ENCODE assay signal across 9 cellular contexts in genomic region chr19:48614436-48615144, GRCh38. TPM values are rescaled to one million over a fixed set of nuclear protein-coding genes. Genes with fewer than 3 reads are reported as not detected.
DNase-seq lines count a peak whose midpoint lies in the region; ATAC-seq and TF ChIP-seq lines count a peak whose summit lies in the region.
"Had no signal": no experiment of that assay in that cellular context is flagged by ENCODE, and none has a peak within 500 bp of the region (broad histone marks: within the 10 kb centered on the region; RNA-seq: fewer than 3 reads in every experiment).

FAM83E (minus strand) TSS chr19:48615076; CDS start chr19:48613372, 1,704 bp downstream.

- H3K36me3 ChIP-seq in iPS-20b (ENCODE audit: insufficient read depth, low read depth, low read length) (peaks cover 35% of the 10 kb centered on the region), urinary bladder (ENCODE audit: insufficient read depth) (no peaks in the 10 kb centered on the region)

- intact Hi-C loops in right cardiac atrium (cut with DNase I) = no loop called here
- intact Hi-C loops in cardiac septum (cut with DNase I) = no loop called here

- H3K27me3 ChIP-seq in right cardiac atrium (ENCODE audit: control insufficient read depth, insufficient read depth) (no peaks in the 10 kb centered on the region), iPS-20b (ENCODE audit: insufficient read depth, low read length) (no peaks in the 10 kb centered on the region)
- H3K27me3 ChIP-seq: MG63 had no signal

- peaks cover 5% of the 10 kb centered on the region for H3K4me1 ChIP-seq in right cardiac atrium (ENCODE audit: control insufficient read depth, insufficient read depth, low read length)
- peaks cover 15% of the 10 kb centered on the region for H3K4me1 ChIP-seq in iPS-20b (ENCODE audit: insufficient read depth, low read length)
- H3K4me1 ChIP-seq in urinary bladder (ENCODE audit: insufficient read depth) = no peaks in the 10 kb centered on the region

- peak within 1 kb of the TSS; percentile 74 for H3K9ac ChIP-seq in iPS-20b (ENCODE audit: low read depth, low read length)

- ATAC-seq in right cardiac atrium = no peak
- no peak; the same call in 2 of the 3 replicates for ATAC-seq in SK-N-SH treated with all-trans-retinoic acid at 6 μM for 48 hours
- ATAC-seq in HG02884 (IDR thresholded peaks at IDR 0.05; ENCODE audit: unreplicated experiment) = no peak
- ATAC-seq in HG03571 (IDR thresholded peaks at IDR 0.05; ENCODE audit: unreplicated experiment) = no peak

- H3K4me3 ChIP-seq in right cardiac atrium (ENCODE audit: low read length) (no peak within 1 kb of the TSS), iPS-20b (ENCODE audit: low read length) (peak within 1 kb of the TSS; percentile 40), urinary bladder (ENCODE audit: low read depth, low read length) (no peak within 1 kb of the TSS)
- H3K4me3 ChIP-seq: MG63 had no signal

- DNase-seq in right cardiac atrium (no peak), cardiac septum (ENCODE audit: low spot score) (no peak), T-helper 1 cell (no peak)
- DNase-seq: MG63 had no signal

- 56% methylated on average over 29 of the region's 29 CpGs for WGBS in right cardiac atrium
- 40% methylated on average over 29 of the region's 29 CpGs for WGBS in urinary bladder

- H3K9me3 ChIP-seq in right cardiac atrium (ENCODE audit: control insufficient read depth, low read length) (no peaks in the 10 kb centered on the region), iPS-20b (ENCODE audit: insufficient read depth, low read depth, low read length) (no peaks in the 10 kb centered on the region)
- H3K9me3 ChIP-seq: MG63 had no signal

- H3K27ac ChIP-seq in right cardiac atrium (ENCODE audit: low read length) (peak within 1 kb of the TSS; percentile 25), iPS-20b (ENCODE audit: low read length) (peak within 1 kb of the TSS; percentile 67), urinary bladder (ENCODE audit: low read depth) (peak within 1 kb of the TSS; percentile 0)

TF ChIP-seq in SK-N-SH treated with all-trans-retinoic acid at 6 μM for 48 hours, 23 proteins besides CTCF, POLR2A, EP300 and RAD21:
- TF ChIP-seq TOX (CRISPR knock-in tag; IDR thresholded peaks at IDR 0.05; ENCODE audit: borderline replicate concordance) (0 out of 2 replicates have a peak, but pooled peaks have one; percentile 14), TCF4 (CRISPR knock-in tag; IDR thresholded peaks at IDR 0.05; ENCODE audit: borderline replicate concordance) (0 out of 2 replicates have a peak, but pooled peaks have one; percentile 12), ZNF565 (CRISPR knock-in tag; conservative IDR thresholded peaks at IDR 0.05; ENCODE audit: low read depth) (no peak), ESRRG (CRISPR knock-in tag; IDR thresholded peaks at IDR 0.05) (peak; percentile 74; the same call in 1 of the 2 replicates), CSDC2 (CRISPR knock-in tag; IDR thresholded peaks at IDR 0.05) (0 out of 2 replicates have a peak, but pooled peaks have one; percentile 38), GLIS3 (CRISPR knock-in tag; IDR thresholded peaks at IDR 0.05) (peak; percentile 78), ZNF70 (CRISPR knock-in tag; IDR thresholded peaks at IDR 0.05) (no peak), PPARA (CRISPR knock-in tag; IDR thresholded peaks at IDR 0.05; ENCODE audit: borderline replicate concordance) (no peak), PATZ1 (CRISPR knock-in tag; IDR thresholded peaks at IDR 0.05; ENCODE audit: borderline replicate concordance) (no peak)
- TF ChIP-seq, protein P1, sequence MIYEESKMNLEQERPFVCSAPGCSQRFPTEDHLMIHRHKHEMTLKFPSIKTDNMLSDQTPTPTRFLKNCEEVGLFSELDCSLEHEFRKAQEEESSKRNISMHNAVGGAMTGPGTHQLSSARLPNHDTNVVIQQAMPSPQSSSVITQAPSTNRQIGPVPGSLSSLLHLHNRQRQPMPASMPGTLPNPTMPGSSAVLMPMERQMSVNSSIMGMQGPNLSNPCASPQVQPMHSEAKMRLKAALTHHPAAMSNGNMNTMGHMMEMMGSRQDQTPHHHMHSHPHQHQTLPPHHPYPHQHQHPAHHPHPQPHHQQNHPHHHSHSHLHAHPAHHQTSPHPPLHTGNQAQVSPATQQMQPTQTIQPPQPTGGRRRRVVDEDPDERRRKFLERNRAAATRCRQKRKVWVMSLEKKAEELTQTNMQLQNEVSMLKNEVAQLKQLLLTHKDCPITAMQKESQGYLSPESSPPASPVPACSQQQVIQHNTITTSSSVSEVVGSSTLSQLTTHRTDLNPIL (CRISPR knock-in tag; IDR thresholded peaks at IDR 0.05; ENCODE audit: low read depth) = peak; percentile 39; the same call in 1 of the 2 replicates
- TF ChIP-seq, protein P2, sequence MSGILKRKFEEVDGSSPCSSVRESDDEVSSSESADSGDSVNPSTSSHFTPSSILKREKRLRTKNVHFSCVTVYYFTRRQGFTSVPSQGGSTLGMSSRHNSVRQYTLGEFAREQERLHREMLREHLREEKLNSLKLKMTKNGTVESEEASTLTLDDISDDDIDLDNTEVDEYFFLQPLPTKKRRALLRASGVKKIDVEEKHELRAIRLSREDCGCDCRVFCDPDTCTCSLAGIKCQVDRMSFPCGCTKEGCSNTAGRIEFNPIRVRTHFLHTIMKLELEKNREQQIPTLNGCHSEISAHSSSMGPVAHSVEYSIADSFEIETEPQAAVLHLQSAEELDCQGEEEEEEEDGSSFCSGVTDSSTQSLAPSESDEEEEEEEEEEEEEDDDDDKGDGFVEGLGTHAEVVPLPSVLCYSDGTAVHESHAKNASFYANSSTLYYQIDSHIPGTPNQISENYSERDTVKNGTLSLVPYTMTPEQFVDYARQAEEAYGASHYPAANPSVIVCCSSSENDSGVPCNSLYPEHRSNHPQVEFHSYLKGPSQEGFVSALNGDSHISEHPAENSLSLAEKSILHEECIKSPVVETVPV (CRISPR knock-in tag; IDR thresholded peaks at IDR 0.05) = 0 out of 2 replicates have a peak, but pooled peaks have one; percentile 53

RNA-seq across cellular contexts. Expression of gene FAM83E, which starts in this region (rescaled TPM):
- total RNA-seq in right cardiac atrium (under 1 TPM in 1 of 4 donors, not detected in 3; 0.33 TPM), cardiac septum (not detected), urinary bladder (0.58 TPM)
- polyA plus RNA-seq in right cardiac atrium (0.20 TPM), urinary bladder (1.1 TPM)

Comparison
In these comparisons a context has a peak if more than half of its experiments do, and no peak if none do; other contexts are left out.
1. H3K27ac ChIP-seq: peak in every context shown above with its lines; median percentile 67 in iPS-20b; 25 in right cardiac atrium; 0 in urinary bladder.